Comparison of ENCODE assay signal across 29 cellular contexts in the genomic region with DNA sequence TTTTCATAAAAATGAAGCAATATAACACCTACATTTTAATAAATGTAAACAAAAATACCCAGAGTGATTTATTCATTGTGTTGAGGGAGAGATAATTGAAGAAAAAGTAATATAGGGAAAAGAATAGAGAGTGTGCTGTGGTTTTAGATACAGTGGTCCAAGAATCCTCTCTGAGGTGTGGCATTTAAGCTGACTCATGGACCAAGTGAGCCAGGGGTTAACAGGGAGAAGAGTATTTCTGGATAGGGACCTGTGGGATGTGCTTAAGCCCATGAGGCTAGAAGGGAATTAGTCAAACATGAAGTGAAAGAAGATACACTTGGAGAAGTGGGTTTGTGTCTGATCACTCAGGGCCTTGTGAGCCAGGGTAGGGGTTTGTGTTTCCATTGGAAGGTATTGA.
"Had no signal": no experiment of that assay in that cellular context is flagged by ENCODE, and none has a peak within 500 bp of the region (broad histone marks: within the 10 kb centered on the region; RNA-seq: fewer than 3 reads in every experiment).

No MANE protein-coding gene starts in this region.

- H3K36me3 Mint-ChIP-seq: activated CD4-positive, alpha-beta memory T cell treated with anti-CD3 and anti-CD28 coated beads for 36 hours; activated naive CD4-positive, alpha-beta T cell treated with anti-CD3 and anti-CD28 coated beads, Interleukin-2, amount 10 ng/mL, durations not matched to agents 7 days and 5 days; activated naive CD8-positive, alpha-beta T cell; IgD-negative memory B cell had no signal

- H3K4me3 ChIP-seq: cardiac muscle cell, Peyer's patch had no signal

- H3K9me3 Mint-ChIP-seq: central memory CD8-positive, alpha-beta T cell had no signal

- H3K27ac Mint-ChIP-seq: activated CD4-positive, alpha-beta memory T cell treated with anti-CD3 and anti-CD28 coated beads for 36 hours; activated naive CD4-positive, alpha-beta T cell treated with anti-CD3 and anti-CD28 coated beads, Interleukin-2, amount 10 ng/mL, durations not matched to agents 7 days and 5 days; activated naive CD8-positive, alpha-beta T cell; activated naive CD8-positive, alpha-beta T cell treated with anti-CD3 and anti-CD28 coated beads, Interleukin-2, amount 50 U/mL, for 24 hours; WTC11 had no signal

- DNase-seq: activated CD4-positive, alpha-beta memory T cell treated with anti-CD3 and anti-CD28 coated beads for 36 hours; activated CD4-positive, alpha-beta T cell treated with anti-CD3 and anti-CD28 coated beads for 4 hours; activated CD4-positive, alpha-beta T cell treated with anti-CD3 and anti-CD28 coated beads, Interleukin-2, amount 50 U/mL, for 1 hour; activated CD8-positive, alpha-beta memory T cell treated with anti-CD3 and anti-CD28 coated beads, Interleukin-2, amount 50 U/mL, for 4 hours; activated effector memory CD4-positive, alpha-beta T cell treated with Interleukin-2 at 50 U/mL for 16 hours; activated naive CD4-positive, alpha-beta T cell treated with anti-CD3 and anti-CD28 coated beads, Interleukin-2, amount 10 ng/mL, durations not matched to agents 7 days and 5 days; activated naive CD8-positive, alpha-beta T cell treated with anti-CD3 and anti-CD28 coated beads, Interleukin-2, amount 50 U/mL, for 24 hours; activated T-cell treated with anti-CD3 and anti-CD28 coated beads for 4 hours; activated T-cell treated with anti-CD3 and anti-CD28 coated beads, Interleukin-2, amount 50 U/mL, for 48 hours; aorta; Karpas-422; KBM-7; NCI-H1048; NCI-H1105 treated with DMSO at 0.1 percent for 48 hours; NCI-H1436 treated with DMSO at 0.1 percent for 48 hours; NCI-H1694 treated with DMSO at 0.1 percent for 48 hours; NCI-H2029; NCI-H345; NCI-H524 treated with DMSO at 0.1 percent for 48 hours; Peyer's patch; RPMI8226; SHP77 treated with DMSO at 0.1 percent for 48 hours; SW 1271 had no signal

- H3K27me3 Mint-ChIP-seq: activated CD4-positive, alpha-beta memory T cell treated with anti-CD3 and anti-CD28 coated beads for 36 hours; activated naive CD4-positive, alpha-beta T cell treated with anti-CD3 and anti-CD28 coated beads, Interleukin-2, amount 10 ng/mL, durations not matched to agents 7 days and 5 days; activated naive CD8-positive, alpha-beta T cell; activated naive CD8-positive, alpha-beta T cell treated with anti-CD3 and anti-CD28 coated beads, Interleukin-2, amount 50 U/mL, for 24 hours; central memory CD8-positive, alpha-beta T cell; IgD-negative memory B cell had no signal

- ATAC-seq: activated CD4-positive, CD25-positive, alpha-beta regulatory T cell treated with anti-CD3 and anti-CD28 coated beads, Interleukin-2, amount 50 U/mL, for 24 hours; activated naive CD8-positive, alpha-beta T cell treated with anti-CD3 and anti-CD28 coated beads, Interleukin-2, amount 50 U/mL, for 24 hours; WTC11 had no signal

- H3K9me3 ChIP-seq: Peyer's patch had no signal

- H3K4me1 Mint-ChIP-seq: activated naive CD4-positive, alpha-beta T cell treated with anti-CD3 and anti-CD28 coated beads, Interleukin-2, amount 10 ng/mL, durations not matched to agents 7 days and 5 days; activated naive CD8-positive, alpha-beta T cell treated with anti-CD3 and anti-CD28 coated beads, Interleukin-2, amount 50 U/mL, for 24 hours; central memory CD8-positive, alpha-beta T cell; IgD-negative memory B cell had no signal

- H3K36me3 ChIP-seq: cardiac muscle cell, Peyer's patch had no signal

- H3K27me3 ChIP-seq: cardiac muscle cell, Peyer's patch had no signal

- H3K27ac ChIP-seq: cardiac muscle cell, Peyer's patch had no signal

- H3K4me3 Mint-ChIP-seq: activated CD4-positive, alpha-beta memory T cell treated with anti-CD3 and anti-CD28 coated beads for 36 hours; activated naive CD4-positive, alpha-beta T cell treated with anti-CD3 and anti-CD28 coated beads, Interleukin-2, amount 10 ng/mL, durations not matched to agents 7 days and 5 days; activated naive CD8-positive, alpha-beta T cell; activated naive CD8-positive, alpha-beta T cell treated with anti-CD3 and anti-CD28 coated beads, Interleukin-2, amount 50 U/mL, for 24 hours; central memory CD8-positive, alpha-beta T cell; IgD-negative memory B cell; WTC11 had no signal
